11 cellular contexts compared by ENCODE assay signal in the genomic region with DNA sequence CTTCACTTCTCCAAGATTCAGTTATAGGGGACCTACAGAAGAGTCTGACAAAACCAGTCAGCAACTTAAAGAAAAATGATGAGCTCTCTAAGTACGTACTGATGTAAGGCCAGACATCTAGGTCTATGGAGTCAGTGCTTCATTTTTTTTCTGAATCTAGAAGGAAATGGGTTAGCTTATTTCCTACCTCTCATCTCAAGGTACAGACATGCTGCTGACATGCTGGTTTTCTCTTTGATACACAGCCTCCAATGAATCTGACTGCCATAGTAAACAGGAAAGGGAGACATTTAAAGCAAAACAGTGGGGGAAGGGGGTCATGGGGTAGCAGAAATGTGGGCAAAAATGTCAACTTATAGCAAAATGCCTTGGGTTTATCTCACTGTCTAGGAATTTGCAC. TPM values are rescaled to one million over a fixed set of nuclear protein-coding genes. Genes with fewer than 3 reads are reported as not detected.
DNase-seq lines count a peak whose midpoint lies in the region; ATAC-seq, FAIRE-seq and TF ChIP-seq lines count a peak whose summit lies in the region.
"Had no signal": no experiment of that assay in that cellular context is flagged by ENCODE, and none has a peak within 500 bp of the region (broad histone marks: within the 10 kb centered on the region; RNA-seq: fewer than 3 reads in every experiment).

No MANE protein-coding gene starts in this region.

- H3K4me3 ChIP-seq in Caco-2 (ENCODE audit: low read depth, low read length): no peak overlapping the region

- intact Hi-C loops in Caco-2 (cut with micrococcal nuclease; ENCODE audit: unreplicated experiment): no loop called here

- H3K4me1 Mint-ChIP-seq in natural killer cell treated with Interleukin-12 subunit alpha and Interleukin-12 subunit beta and Interleukin-15 and Interleukin-18, amount 100 ng/mL, for 72 hours (ENCODE audit: low read depth in 2 of 2): peaks cover 48 to 50% of the 10 kb centered on the region in 2 donors
- H3K4me1 Mint-ChIP-seq in Caco-2 (ENCODE audit: low read depth, unreplicated experiment): peaks cover 13% of the 10 kb centered on the region
- H3K4me1 Mint-ChIP-seq in type B pancreatic cell (ENCODE audit: unreplicated experiment): peaks cover 10% of the 10 kb centered on the region

- H3K9me3 ChIP-seq in Caco-2: no peaks in the 10 kb centered on the region

- no peaks in the 10 kb centered on the region for H3K27me3 ChIP-seq in Caco-2 (replicated peaks; ENCODE audit: control insufficient read depth, insufficient read depth, low read length)

- H3K27ac Mint-ChIP-seq in natural killer cell treated with Interleukin-12 subunit alpha and Interleukin-12 subunit beta and Interleukin-15 and Interleukin-18, amount 100 ng/mL, for 72 hours: peak overlapping the region; percentile 93 to 98
- H3K27ac Mint-ChIP-seq in Caco-2 (ENCODE audit: unreplicated experiment) (no peak overlapping the region), type B pancreatic cell (no peak overlapping the region)

- no peaks in the 10 kb centered on the region; the same call in 1 of the 2 replicates for H3K36me3 ChIP-seq in Caco-2 (ENCODE audit: control insufficient read depth, insufficient read depth, low read length)

- H3K4me3 Mint-ChIP-seq in natural killer cell treated with Interleukin-12 subunit alpha and Interleukin-12 subunit beta and Interleukin-15 and Interleukin-18, amount 100 ng/mL, for 72 hours: peak overlapping the region; percentile 54
- H3K4me3 Mint-ChIP-seq in Caco-2 (ENCODE audit: unreplicated experiment): no peak overlapping the region
- no peak overlapping the region for H3K4me3 Mint-ChIP-seq in type B pancreatic cell

- no peaks in the 10 kb centered on the region for H3K27me3 Mint-ChIP-seq in natural killer cell treated with Interleukin-12 subunit alpha and Interleukin-12 subunit beta and Interleukin-15 and Interleukin-18, amount 100 ng/mL, for 72 hours
- H3K27me3 Mint-ChIP-seq in Caco-2 (ENCODE audit: insufficient read depth, unreplicated experiment) (no peaks in the 10 kb centered on the region), type B pancreatic cell (no peaks in the 10 kb centered on the region)

- TF ChIP-seq CTCF in Caco-2 (IDR thresholded peaks at IDR 0.05; ENCODE audit: insufficient read depth in 1 of 2, low read depth in 1 of 2, low read length in 1 of 2, severe bottlenecking in 1 of 2, unreplicated experiment in 1 of 2) (no peak), type B pancreatic cell (conservative IDR thresholded peaks at IDR 0.05) (no peak)

- BruUV-seq in Caco-2 (replicated peaks; lab: Mats Ljungman, UMichigan): no TSS peak

- POLR2A ChIA-PET in Caco-2 (lab: Charles Lee): no interaction called here

- ATAC-seq in HG03378 (IDR thresholded peaks at IDR 0.05; ENCODE audit: unreplicated experiment) (peak; percentile 10), HG02884 (IDR thresholded peaks at IDR 0.05; ENCODE audit: unreplicated experiment) (no peak)
- ATAC-seq in natural killer cell treated with Interleukin-12 subunit alpha and Interleukin-12 subunit beta and Interleukin-15 and Interleukin-18, amount 100 ng/mL, for 72 hours: peak in 1 of 2 donors; percentile 48

- peaks cover 40% of the 10 kb centered on the region for H3K4me1 ChIP-seq in Caco-2

- TF ChIP-seq POLR2A in GM12891 (IDR thresholded peaks at IDR 0.05; ENCODE audit: low read depth, low read length): no peak

- CTCF ChIA-PET in Caco-2 (lab: Charles Lee): no interaction called here

- no peaks in the 10 kb centered on the region for H3K9me3 Mint-ChIP-seq in natural killer cell treated with Interleukin-12 subunit alpha and Interleukin-12 subunit beta and Interleukin-15 and Interleukin-18, amount 100 ng/mL, for 72 hours
- H3K9me3 Mint-ChIP-seq in Caco-2 (ENCODE audit: unreplicated experiment) (no peaks in the 10 kb centered on the region), type B pancreatic cell (no peaks in the 10 kb centered on the region)

- DNase-seq in GM12891 (ENCODE audit: insufficient read length, low spot score): no peak
- DNase-seq in astrocyte of the hippocampus (ENCODE audit: low read depth, low spot score): peak; percentile 52
- DNase-seq in natural killer cell treated with Interleukin-12 subunit alpha and Interleukin-12 subunit beta and Interleukin-15 and Interleukin-18, amount 100 ng/mL, for 72 hours (ENCODE audit: low spot score): no peak
- no peak for DNase-seq in Caco-2
- DNase-seq in NCI-H69 (lab: John Stamatoyannopoulos, UW): no peak
- no peak for DNase-seq in type B pancreatic cell (ENCODE audit: extremely low spot score, unreplicated experiment)
- DNase-seq: GF-D8; Kasumi-1; stimulated activated CD4-positive, alpha-beta T cell treated with anti-CD3 and anti-CD28 coated beads, Interleukin-15, amount 100 ng/mL, for 24 hours had no signal

- peaks cover 9% of the 10 kb centered on the region for H3K36me3 Mint-ChIP-seq in natural killer cell treated with Interleukin-12 subunit alpha and Interleukin-12 subunit beta and Interleukin-15 and Interleukin-18, amount 100 ng/mL, for 72 hours
- peaks cover 36% of the 10 kb centered on the region for H3K36me3 Mint-ChIP-seq in Caco-2 (ENCODE audit: insufficient read depth, unreplicated experiment)
- H3K36me3 Mint-ChIP-seq in type B pancreatic cell: peaks cover 21% of the 10 kb centered on the region

- FAIRE-seq in GM12891 (lab: Jason Lieb, UNC): peak; percentile 75

TF ChIP-seq in GM12891, 5 proteins besides CTCF, POLR2A, EP300 and RAD21:
- no peak for TF ChIP-seq POU2F2 (IDR thresholded peaks at IDR 0.05; ENCODE audit: low read depth, low read length)
- TF ChIP-seq TAF1 (IDR thresholded peaks at IDR 0.05; ENCODE audit: low read depth, low read length): 0 out of 2 replicates have a peak, but pooled peaks have one; percentile 17

RNA-seq across cellular contexts. Expression of a gene that starts 16.4 kb away (rescaled TPM):
- 10.7 TPM for polyA plus RNA-seq in GM12891 (2012; ENCODE audit: low read depth, missing spikeins)
- total RNA-seq in natural killer cell treated with Interleukin-12 subunit alpha and Interleukin-12 subunit beta and Interleukin-15 and Interleukin-18, amount 100 ng/mL, for 72 hours: 10 to 100 TPM; 41.5 to 47.6 TPM
- total RNA-seq in Caco-2 (2022) (24.3 and 31.0 TPM in 2 replicates), type B pancreatic cell (ENCODE audit: low replicate concordance) (17.9 and 18.9 TPM in 2 replicates)

Comparison
In these comparisons a context has a peak if more than half of its experiments do, and no peak if none do; other contexts are left out.
1. H3K27ac Mint-ChIP-seq: peak in natural killer cell treated with Interleukin-12 subunit alpha and Interleukin-12 subunit beta and Interleukin-15 and Interleukin-18, amount 100 ng/mL, for 72 hours (2 of 2); none in Caco-2 (single experiment) and type B pancreatic cell (single experiment).